11 cellular contexts compared by ENCODE assay signal in genomic region chr12:122227341-122227740, GRCh38. TPM values are rescaled to one million over a fixed set of nuclear protein-coding genes. Genes with fewer than 3 reads are reported as not detected.
DNase-seq lines count a peak whose midpoint lies in the region; ATAC-seq and TF ChIP-seq lines count a peak whose summit lies in the region.
"Had no signal": no experiment of that assay in that cellular context is flagged by ENCODE, and none has a peak within 500 bp of the region (broad histone marks: within the 10 kb centered on the region; RNA-seq: fewer than 3 reads in every experiment).

No MANE protein-coding gene starts in this region.

- H3K9me3 ChIP-seq in Karpas-422 (ENCODE audit: low read length) (no peaks in the 10 kb centered on the region), esophagus muscularis mucosa (no peaks in the 10 kb centered on the region)
- H3K9me3 ChIP-seq: Peyer's patch, thyroid gland had no signal

- peak overlapping the region; percentile 46 for H3K27ac Mint-ChIP-seq in activated B cell treated with CpG ODN at 0.5 μM for 24 hours
- H3K27ac Mint-ChIP-seq in immature natural killer cell: peak overlapping the region; percentile 79 to 90 (median 88)

- no peak overlapping the region for H2AFZ ChIP-seq in Karpas-422 (ENCODE audit: low read length)

- H3K4me3 ChIP-seq in Karpas-422 (ENCODE audit: low read length) (no peak overlapping the region), esophagus muscularis mucosa (no peak overlapping the region)

- intact Hi-C loops in activated B cell treated with CpG ODN at 0.5 μM for 24 hours (cut with micrococcal nuclease) (loop anchor here (2.0 to 10.0 kb wide), 3 partner anchors 299 to 1137 kb away; partner anchors contain the start of genes KNTC1, RSRC2 and SBNO1), esophagus muscularis mucosa (cut with DNase I) (loop anchor here (5.0 kb wide), 1 partner anchor 40 kb away; the partner anchor contains the start of gene VPS33A)

- H3K4me1 Mint-ChIP-seq in activated B cell treated with CpG ODN at 0.5 μM for 24 hours (peaks cover 26% of the 10 kb centered on the region), immature natural killer cell (peaks cover 35 to 38% of the 10 kb centered on the region in 2 donors)

- TF ChIP-seq EP300 in esophagus muscularis mucosa (IDR thresholded peaks at IDR 0.05): no peak

- peaks cover 32% of the 10 kb centered on the region for H3K79me2 ChIP-seq in Karpas-422 (ENCODE audit: low read length)

- ATAC-seq in activated B cell treated with CpG ODN at 0.5 μM for 24 hours (ENCODE audit: low read depth): no peak
- ATAC-seq in left lobe of liver: no peak
- no peak for ATAC-seq in GM21786 (IDR thresholded peaks at IDR 0.05; ENCODE audit: unreplicated experiment)
- ATAC-seq: right cardiac atrium had no signal

- TF ChIP-seq POLR2A in esophagus muscularis mucosa (IDR thresholded peaks at IDR 0.05; ENCODE audit: low read depth): no peak

- POLR2A ChIA-PET in activated B cell treated with CpG ODN at 0.5 μM for 24 hours (lab: Charles Lee): interaction anchor here (0.6 kb wide), 1 partner anchor 340 kb away, joined by 3 read pairs; no protein-coding TSS in a partner anchor

- H3K27me3 ChIP-seq in Karpas-422 (ENCODE audit: low read length) (no peaks in the 10 kb centered on the region), esophagus muscularis mucosa (no peaks in the 10 kb centered on the region)
- H3K27me3 ChIP-seq: Peyer's patch, thyroid gland had no signal

- H3K9ac ChIP-seq in Karpas-422 (ENCODE audit: low read length): no peak overlapping the region

- TF ChIP-seq CTCF in activated B cell treated with CpG ODN at 0.5 μM for 24 hours (IDR thresholded peaks at IDR 0.05): no peak
- TF ChIP-seq CTCF in esophagus muscularis mucosa (IDR thresholded peaks at IDR 0.05): no peak

- DNase-seq in stimulated activated naive CD4-positive, alpha-beta T cell treated with Interleukin-2 at 50 U/mL for 16 hours (lab: John Stamatoyannopoulos, UW): peak; percentile 9
- no peak for DNase-seq in stimulated activated naive CD4-positive, alpha-beta T cell (lab: John Stamatoyannopoulos, UW)
- DNase-seq in activated B cell treated with CpG ODN at 0.5 μM for 24 hours (no peak), immature natural killer cell (peak; percentile 81 to 87 (median 81)), Karpas-422 (no peak), left lobe of liver (ENCODE audit: low spot score) (no peak), esophagus muscularis mucosa (ENCODE audit: extremely low spot score) (no peak)
- DNase-seq: Peyer's patch, thyroid gland had no signal

- H3K36me3 Mint-ChIP-seq in activated B cell treated with CpG ODN at 0.5 μM for 24 hours (ENCODE audit: low read depth) (peaks cover 51% of the 10 kb centered on the region), immature natural killer cell (peaks cover 8 to 23% (median 18%) of the 10 kb centered on the region in 3 donors)

- 91% methylated on average over 12 of the region's 17 CpGs for WGBS in esophagus muscularis mucosa

- H3K36me3 ChIP-seq in Karpas-422 (ENCODE audit: insufficient read depth, low read length): peaks cover 15% of the 10 kb centered on the region
- H3K36me3 ChIP-seq in esophagus muscularis mucosa: peaks cover 13 to 59% (median 43%) of the 10 kb centered on the region in 4 donors

- H4K20me1 ChIP-seq in Karpas-422 (ENCODE audit: insufficient read depth, low read depth, low read length): no peaks in the 10 kb centered on the region

- H3K4me3 Mint-ChIP-seq in activated B cell treated with CpG ODN at 0.5 μM for 24 hours (peak overlapping the region; percentile 52), immature natural killer cell (peak overlapping the region; percentile 78 to 88 (median 84))

- H3K4me1 ChIP-seq in Karpas-422 (ENCODE audit: low read length): peaks cover 25% of the 10 kb centered on the region
- H3K4me1 ChIP-seq in esophagus muscularis mucosa: peaks cover 28 to 36% (median 36%) of the 10 kb centered on the region in 4 donors

- H3K27me3 Mint-ChIP-seq in activated B cell treated with CpG ODN at 0.5 μM for 24 hours (no peaks in the 10 kb centered on the region), immature natural killer cell (ENCODE audit: low read depth in 3 of 3) (peaks cover 1 to 8% (median 7%) of the 10 kb centered on the region in 3 donors)

- H3K4me2 ChIP-seq in Karpas-422 (ENCODE audit: low read depth, low read length, poor library complexity, severe bottlenecking): no peak overlapping the region

- no peaks in the 10 kb centered on the region for H3K9me2 ChIP-seq in Karpas-422 (replicated peaks; ENCODE audit: insufficient read depth, low read length)

- H3K27ac ChIP-seq in Karpas-422 (ENCODE audit: low read length) (no peak overlapping the region), esophagus muscularis mucosa (replicated peaks in 1 of 4) (no peak overlapping the region)
- H3K27ac ChIP-seq: thyroid gland had no signal

- CTCF ChIA-PET in activated B cell treated with CpG ODN at 0.5 μM for 24 hours (lab: Charles Lee): no interaction called here

- no peaks in the 10 kb centered on the region for H3K9me3 Mint-ChIP-seq in activated B cell treated with CpG ODN at 0.5 μM for 24 hours
- H3K9me3 Mint-ChIP-seq in immature natural killer cell: no peaks in the 10 kb centered on the region

RNA-seq across cellular contexts. Expression of gene DIABLO, which starts 1.5 kb away (rescaled TPM):
- total RNA-seq in activated B cell treated with CpG ODN at 0.5 μM for 24 hours (39.8 and 51.3 TPM in 2 replicates), left lobe of liver (22.8 TPM), esophagus muscularis mucosa (10 to 100 TPM; 30.8 to 43.6 (median 39.3) TPM)
- 10 to 100 TPM; 68.0 to 99.2 (median 76.4) TPM for polyA plus RNA-seq in immature natural killer cell
- 42.2 and 45.8 TPM in 2 replicates for total RNA-seq in Karpas-422 (2014; rRNA removed; shearing (Covaris generic); ENCODE audit: low replicate concordance)

RNA-seq across cellular contexts. Expression of gene B3GNT4, which starts 23.8 kb away (rescaled TPM):
- total RNA-seq in activated B cell treated with CpG ODN at 0.5 μM for 24 hours (not detected in 2 replicates), left lobe of liver (not detected), esophagus muscularis mucosa (not detected)
- under 1 TPM in 1 of 3 donors, not detected in 2; 0.82 TPM for polyA plus RNA-seq in immature natural killer cell
- 0.07 and 0.83 TPM in 2 replicates for total RNA-seq in Karpas-422 (2014; rRNA removed; shearing (Covaris generic); ENCODE audit: low replicate concordance)

RNA-seq across cellular contexts. Expression of gene VPS33A, which starts 39.0 kb away (rescaled TPM):
- total RNA-seq in activated B cell treated with CpG ODN at 0.5 μM for 24 hours: 29.6 and 33.2 TPM in 2 replicates
- polyA plus RNA-seq in immature natural killer cell: 10 to 100 TPM; 17.6 to 37.0 (median 32.7) TPM
- total RNA-seq in Karpas-422 (2014; rRNA removed; shearing (Covaris generic); ENCODE audit: low replicate concordance): 13.7 and 20.3 TPM in 2 replicates
- 8.4 TPM for total RNA-seq in left lobe of liver
- 10 to 100 TPM; 12.5 to 15.7 (median 14.7) TPM for total RNA-seq in esophagus muscularis mucosa

RNA-seq across cellular contexts. Expression of gene LRRC43, which starts 44.4 kb away (rescaled TPM):
- not detected in 2 replicates for total RNA-seq in activated B cell treated with CpG ODN at 0.5 μM for 24 hours
- 1 to 10 TPM in 2 of 3 donors, under 1 TPM in 1; 0.52 to 6.2 (median 3.2) TPM for polyA plus RNA-seq in immature natural killer cell
- not detected in 2 replicates for total RNA-seq in Karpas-422 (2014; rRNA removed; shearing (Covaris generic); ENCODE audit: low replicate concordance)
- 0.35 TPM for total RNA-seq in left lobe of liver
- total RNA-seq in esophagus muscularis mucosa: 1 to 10 TPM in 2 of 4 donors, under 1 TPM in 1, not detected in 1; 0.99 to 2.5 (median 1.3) TPM
- total RNA-seq: Peyer's patch had no signal

RNA-seq across cellular contexts. Expression of gene IL31, which starts 53.3 kb away (rescaled TPM):
- total RNA-seq in activated B cell treated with CpG ODN at 0.5 μM for 24 hours (not detected in 2 replicates), left lobe of liver (not detected), esophagus muscularis mucosa (not detected)
- not detected for polyA plus RNA-seq in immature natural killer cell
- not detected in 2 replicates for total RNA-seq in Karpas-422 (2014; rRNA removed; shearing (Covaris generic); ENCODE audit: low replicate concordance)
- total RNA-seq: Peyer's patch, right cardiac atrium, thyroid gland had no signal
- polyA plus RNA-seq: right cardiac atrium had no signal

Comparison
In these comparisons a context has a peak if more than half of its experiments do, and no peak if none do; other contexts are left out.
1. DNase-seq: peak in stimulated activated naive CD4-positive, alpha-beta T cell treated with Interleukin-2 at 50 U/mL for 16 hours (single experiment) and immature natural killer cell (3 of 3); none in stimulated activated naive CD4-positive, alpha-beta T cell (0 of 6), activated B cell treated with CpG ODN at 0.5 μM for 24 hours (single experiment), Karpas-422 (single experiment), left lobe of liver (single experiment) and esophagus muscularis mucosa (single experiment).